ENCODE assay signal across 9 cellular contexts in the genomic region with DNA sequence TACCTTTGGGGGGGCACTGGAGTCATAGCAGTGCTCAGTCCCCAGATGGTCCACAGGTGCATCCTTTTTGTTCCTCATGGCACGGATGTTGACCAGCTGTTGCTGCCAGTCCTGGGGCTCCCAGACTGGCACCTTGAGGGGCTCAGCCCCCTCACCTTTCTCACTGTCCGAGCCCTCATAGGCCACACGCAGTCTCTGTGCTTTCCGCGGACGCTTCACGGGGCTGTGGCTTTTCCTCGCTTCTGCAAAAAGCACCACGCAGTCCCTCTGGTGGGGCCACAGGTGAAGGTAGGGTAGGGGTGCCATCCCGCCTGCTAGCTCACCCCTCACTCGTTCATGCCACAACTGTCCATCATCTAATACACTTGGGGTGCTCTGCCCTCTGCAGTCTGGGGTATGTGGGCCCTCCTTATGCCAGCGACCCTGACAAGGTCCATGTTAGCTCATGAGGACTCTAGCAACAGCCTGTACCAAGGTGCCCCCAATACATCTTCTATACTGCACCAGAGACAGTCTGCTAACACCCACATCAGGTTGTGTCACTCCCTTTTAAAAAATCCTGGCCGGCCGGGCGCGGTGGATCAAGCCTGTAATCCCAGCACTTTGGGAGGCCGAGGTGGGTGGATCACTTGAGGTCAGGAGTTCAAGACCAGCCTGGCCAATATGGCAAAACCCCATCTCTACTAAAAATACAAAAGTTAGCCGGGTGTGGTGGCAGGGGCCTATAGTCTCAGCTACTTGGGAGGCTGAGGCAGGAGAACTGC. TPM values are rescaled to one million over a fixed set of nuclear protein-coding genes. Genes with fewer than 3 reads are reported as not detected.
DNase-seq lines count a peak whose midpoint lies in the region; ATAC-seq and TF ChIP-seq lines count a peak whose summit lies in the region.
"Had no signal": no experiment of that assay in that cellular context is flagged by ENCODE, and none has a peak within 500 bp of the region (broad histone marks: within the 10 kb centered on the region; RNA-seq: fewer than 3 reads in every experiment).

No MANE protein-coding gene starts in this region.

- H3K9me3 ChIP-seq in left ventricle myocardium inferior (replicated peaks) (no peaks in the 10 kb centered on the region), mesodermal cell (ENCODE audit: control insufficient read depth, low read length) (no peaks in the 10 kb centered on the region), vagina (no peaks in the 10 kb centered on the region)

- WGBS in mesodermal cell (ENCODE audit: insufficient coverage in 2 of 2), 2 experiments = 96 to 97% methylated on average over 11 of the region's 18 CpGs

- H3K9me3 Mint-ChIP-seq in activated CD8-positive, alpha-beta T cell treated with anti-CD3 and anti-CD28 coated beads, Interleukin-2, amount 10 ng/mL, durations not matched to agents 7 days and 5 days (ENCODE audit: insufficient read depth) = no peaks in the 10 kb centered on the region

- H3K27ac ChIP-seq in left ventricle myocardium inferior (replicated peaks) = peak overlapping the region; percentile 96
- H3K27ac ChIP-seq in mesodermal cell (ENCODE audit: low read depth, low read length, severe bottlenecking) = no peak overlapping the region
- peak overlapping the region; percentile 80 for H3K27ac ChIP-seq in vagina
- H3K27ac ChIP-seq: foreskin keratinocyte had no signal

- H3K4me1 ChIP-seq in left ventricle myocardium inferior (peaks cover 79% of the 10 kb centered on the region), mesodermal cell (ENCODE audit: control insufficient read depth, insufficient read depth, low read length, poor library complexity, severe bottlenecking) (peaks cover 4% of the 10 kb centered on the region), vagina (peaks cover 59% of the 10 kb centered on the region)
- H3K4me1 ChIP-seq: foreskin keratinocyte had no signal

- no peak overlapping the region for H3K27ac Mint-ChIP-seq in activated CD8-positive, alpha-beta T cell treated with anti-CD3 and anti-CD28 coated beads, Interleukin-2, amount 10 ng/mL, durations not matched to agents 7 days and 5 days

- CTCF ChIA-PET in activated CD8-positive, alpha-beta T cell treated with anti-CD3 and anti-CD28 coated beads, Interleukin-2, amount 10 ng/mL, durations not matched to agents 7 days and 5 days (lab: Charles Lee) = interaction anchor here (0.8 to 2.3 kb wide), 5 partner anchors 24 to 108 kb away, joined by 3 to 17 read pairs (median 9); no protein-coding TSS in a partner anchor

- H3K36me3 Mint-ChIP-seq in activated CD8-positive, alpha-beta T cell treated with anti-CD3 and anti-CD28 coated beads, Interleukin-2, amount 10 ng/mL, durations not matched to agents 7 days and 5 days (ENCODE audit: low read depth) = peaks cover 2% of the 10 kb centered on the region

- H3K4me3 ChIP-seq in left ventricle myocardium inferior = peak overlapping the region; percentile 91
- H3K4me3 ChIP-seq in mesodermal cell (ENCODE audit: extremely low read depth, insufficient read depth, low read length, poor library complexity, severe bottlenecking) = peak overlapping the region; percentile 94
- peak overlapping the region; percentile 88 to 91 for H3K4me3 ChIP-seq in vagina

- intact Hi-C loops in left ventricle myocardium inferior (cut with micrococcal nuclease) (no loop called here), cardiac septum (cut with DNase I) (loop anchor here (5.0 kb wide), 1 partner anchor 34 kb away; no protein-coding TSS in a partner anchor), vagina (cut with DNase I) (loop anchor here (10.0 kb wide), 1 partner anchor 892 kb away; a partner anchor contains a TSS)

- DNase-seq in left ventricle myocardium inferior (no peak), cardiac septum (ENCODE audit: low spot score) (no peak), vagina (ENCODE audit: extremely low spot score in 2 of 2) (no peak), mesenteric fat pad (ENCODE audit: low spot score) (no peak), NCI-H226 (no peak)
- DNase-seq in activated CD8-positive, alpha-beta T cell treated with anti-CD3 and anti-CD28 coated beads, Interleukin-2, amount 10 ng/mL, durations not matched to agents 7 days and 5 days = no peak
- DNase-seq: foreskin keratinocyte had no signal

- TF ChIP-seq CTCF in left ventricle myocardium inferior (IDR thresholded peaks at IDR 0.05; ENCODE audit: borderline replicate concordance) = no peak
- TF ChIP-seq CTCF in vagina (IDR thresholded peaks at IDR 0.05) = no peak

- POLR2A ChIA-PET in activated CD8-positive, alpha-beta T cell treated with anti-CD3 and anti-CD28 coated beads, Interleukin-2, amount 10 ng/mL, durations not matched to agents 7 days and 5 days (lab: Charles Lee) = interaction anchor here (1.1 kb wide), 1 partner anchor 109 kb away, joined by 5 read pairs; a partner anchor contains a TSS

- peak overlapping the region; percentile 94 for H3K4me3 Mint-ChIP-seq in activated CD8-positive, alpha-beta T cell treated with anti-CD3 and anti-CD28 coated beads, Interleukin-2, amount 10 ng/mL, durations not matched to agents 7 days and 5 days

- H3K27me3 ChIP-seq in left ventricle myocardium inferior (ENCODE audit: low read depth) (no peaks in the 10 kb centered on the region), vagina (no peaks in the 10 kb centered on the region)
- H3K27me3 ChIP-seq: foreskin keratinocyte had no signal

- no peak for ATAC-seq in activated CD8-positive, alpha-beta T cell treated with anti-CD3 and anti-CD28 coated beads, Interleukin-2, amount 10 ng/mL, durations not matched to agents 7 days and 5 days
- no peak for ATAC-seq in HG03139 (IDR thresholded peaks at IDR 0.05; ENCODE audit: unreplicated experiment)

- H3K36me3 ChIP-seq in left ventricle myocardium inferior = peaks cover 12% of the 10 kb centered on the region
- peaks cover 16% of the 10 kb centered on the region for H3K36me3 ChIP-seq in mesodermal cell (ENCODE audit: control insufficient read depth, insufficient read depth, low read length)
- peaks cover 0 to 17% of the 10 kb centered on the region in 2 donors for H3K36me3 ChIP-seq in vagina

- TF ChIP-seq POLR2A in vagina (IDR thresholded peaks at IDR 0.05) = no peak

- peaks cover 22% of the 10 kb centered on the region for H3K4me1 Mint-ChIP-seq in activated CD8-positive, alpha-beta T cell treated with anti-CD3 and anti-CD28 coated beads, Interleukin-2, amount 10 ng/mL, durations not matched to agents 7 days and 5 days (ENCODE audit: low read depth)

- H3K27me3 Mint-ChIP-seq in activated CD8-positive, alpha-beta T cell treated with anti-CD3 and anti-CD28 coated beads, Interleukin-2, amount 10 ng/mL, durations not matched to agents 7 days and 5 days (ENCODE audit: low read depth) = no peaks in the 10 kb centered on the region

RNA-seq across cellular contexts. Expression of a gene that starts 1.3 kb away (rescaled TPM):
- total RNA-seq in left ventricle myocardium inferior (21.7 TPM), cardiac septum (10.4 TPM), vagina (28.5 TPM), mesenteric fat pad (9.9 TPM)
- total RNA-seq in activated CD8-positive, alpha-beta T cell treated with anti-CD3 and anti-CD28 coated beads, Interleukin-2, amount 10 ng/mL, durations not matched to agents 7 days and 5 days = 10 to 100 TPM; 29.9 to 35.3 TPM
- 28.3 TPM for polyA plus RNA-seq in mesodermal cell (2013, experiment 1 of 2)
- 25.3 TPM for polyA plus RNA-seq in mesodermal cell (2013, experiment 2 of 2)

RNA-seq across cellular contexts. Expression of a gene that starts 1.5 kb away (rescaled TPM):
- total RNA-seq in left ventricle myocardium inferior = 80.1 TPM
- 73.3 TPM for total RNA-seq in cardiac septum
- total RNA-seq in activated CD8-positive, alpha-beta T cell treated with anti-CD3 and anti-CD28 coated beads, Interleukin-2, amount 10 ng/mL, durations not matched to agents 7 days and 5 days = 10 to 100 TPM; 87.9 to 97.4 TPM
- 74.3 TPM for polyA plus RNA-seq in mesodermal cell (2013, experiment 1 of 2)
- 65.0 TPM for polyA plus RNA-seq in mesodermal cell (2013, experiment 2 of 2)
- total RNA-seq in vagina = 78.6 TPM
- 88.3 TPM for total RNA-seq in mesenteric fat pad

RNA-seq across cellular contexts. Expression of a gene that starts 19.6 kb away (rescaled TPM):
- total RNA-seq in left ventricle myocardium inferior = 221 TPM
- total RNA-seq in cardiac septum = 183 TPM
- total RNA-seq in activated CD8-positive, alpha-beta T cell treated with anti-CD3 and anti-CD28 coated beads, Interleukin-2, amount 10 ng/mL, durations not matched to agents 7 days and 5 days = 1 to 10 TPM; 1.4 to 2.8 TPM
- 43.9 TPM for polyA plus RNA-seq in mesodermal cell (2013, experiment 1 of 2)
- 36.7 TPM for polyA plus RNA-seq in mesodermal cell (2013, experiment 2 of 2)
- total RNA-seq in vagina = 44.7 TPM
- total RNA-seq in mesenteric fat pad = 238 TPM

RNA-seq across cellular contexts. Expression of a gene that starts 26.7 kb away (rescaled TPM):
- not detected for total RNA-seq in left ventricle myocardium inferior
- not detected for total RNA-seq in cardiac septum
- total RNA-seq in activated CD8-positive, alpha-beta T cell treated with anti-CD3 and anti-CD28 coated beads, Interleukin-2, amount 10 ng/mL, durations not matched to agents 7 days and 5 days = under 1 TPM in 1 of 2 experiments, not detected in 1; 0.73 TPM
- polyA plus RNA-seq in mesodermal cell (2013, experiment 1 of 2) = 17.5 TPM
- 18.2 TPM for polyA plus RNA-seq in mesodermal cell (2013, experiment 2 of 2)
- total RNA-seq in vagina = not detected
- 0.58 TPM for total RNA-seq in mesenteric fat pad

RNA-seq across cellular contexts. Expression of a gene that starts 36.7 kb away (rescaled TPM):
- 14.5 TPM for total RNA-seq in left ventricle myocardium inferior
- 21.9 TPM for total RNA-seq in cardiac septum
- 10 to 100 TPM; 75.1 to 75.9 TPM for total RNA-seq in activated CD8-positive, alpha-beta T cell treated with anti-CD3 and anti-CD28 coated beads, Interleukin-2, amount 10 ng/mL, durations not matched to agents 7 days and 5 days
- polyA plus RNA-seq in mesodermal cell (2013, experiment 1 of 2) = 27.4 TPM
- polyA plus RNA-seq in mesodermal cell (2013, experiment 2 of 2) = 23.7 TPM
- total RNA-seq in vagina = 51.8 TPM
- 50.5 TPM for total RNA-seq in mesenteric fat pad

Comparison
In these comparisons a context has a peak if more than half of its experiments do, and no peak if none do; other contexts are left out.
1. RNA of a gene that starts 19.6 kb away (total RNA-seq): 238 TPM in mesenteric fat pad (single experiment), 221 TPM in left ventricle myocardium inferior (single experiment), 183 TPM in cardiac septum (single experiment) and 44.7 TPM in vagina (single experiment); 1.4 to 2.8 TPM in activated CD8-positive, alpha-beta T cell treated with anti-CD3 and anti-CD28 coated beads, Interleukin-2, amount 10 ng/mL, durations not matched to agents 7 days and 5 days; every median in the first group is over 10 times any median in the second.
2. Peak in every context shown above with its lines, with median percentiles within 50 percentile points of each other: H3K4me3 ChIP-seq.